Comparison of ENCODE assay signal across 1 cellular context in genomic region chr2:233381013-233381995, GRCh38.
TF ChIP-seq lines count a peak whose summit lies in the region.

No MANE protein-coding gene starts in this region.

TF ChIP-seq in H1, 55 proteins besides CTCF, POLR2A, EP300 and RAD21:
- no peak for TF ChIP-seq USF2 (IDR thresholded peaks at IDR 0.05; ENCODE audit: low read length)
- no peak for TF ChIP-seq HDAC2 (IDR thresholded peaks at IDR 0.05; ENCODE audit: borderline replicate concordance in 1 of 2, low read depth in 2 of 2, low read length in 2 of 2)
- no peak for TF ChIP-seq MAFK (IDR thresholded peaks at IDR 0.05; ENCODE audit: low read depth, low read length)
- TF ChIP-seq SAP30 (IDR thresholded peaks at IDR 0.05; ENCODE audit: insufficient read depth, insufficient replicate concordance, low read length) = no peak
